11 cellular contexts compared by ENCODE assay signal in genomic region chr3:123385981-123386380, GRCh38.
DNase-seq lines count a peak whose midpoint lies in the region; ATAC-seq and TF ChIP-seq lines count a peak whose summit lies in the region.
"Had no signal": no experiment of that assay in that cellular context is flagged by ENCODE, and none has a peak within 500 bp of the region (broad histone marks: within the 10 kb centered on the region; RNA-seq: fewer than 3 reads in every experiment).

No MANE protein-coding gene starts in this region.

- H3K4me1 Mint-ChIP-seq in brain: peaks cover 63% of the 10 kb centered on the region
- H3K4me1 Mint-ChIP-seq: activated CD4-positive, alpha-beta T cell treated with anti-CD3 and anti-CD28 coated beads, Interleukin-2, amount 10 ng/mL, durations not matched to agents 24 days and 14 days; activated naive CD4-positive, alpha-beta T cell treated with anti-CD3 and anti-CD28 coated beads, Interleukin-2, amount 10 ng/mL, durations not matched to agents 7 days and 5 days had no signal

- no peak overlapping the region for H3K4me3 ChIP-seq in thyroid gland (replicated peaks in 1 of 3)

- no peak overlapping the region for H3K27ac ChIP-seq in thyroid gland

- no peak for TF ChIP-seq CTCF in brain (conservative IDR thresholded peaks at IDR 0.05)
- no peak for TF ChIP-seq CTCF in thyroid gland (IDR thresholded peaks at IDR 0.05)

- H3K27ac Mint-ChIP-seq in brain: peak overlapping the region; percentile 7 to 84 (median 38)
- H3K27ac Mint-ChIP-seq: activated CD4-positive, alpha-beta T cell treated with anti-CD3 and anti-CD28 coated beads, Interleukin-2, amount 10 ng/mL, durations not matched to agents 24 days and 14 days; activated naive CD4-positive, alpha-beta T cell treated with anti-CD3 and anti-CD28 coated beads, Interleukin-2, amount 10 ng/mL, durations not matched to agents 7 days and 5 days had no signal

- H3K36me3 Mint-ChIP-seq in brain: no peaks in the 10 kb centered on the region
- H3K36me3 Mint-ChIP-seq: activated naive CD4-positive, alpha-beta T cell treated with anti-CD3 and anti-CD28 coated beads, Interleukin-2, amount 10 ng/mL, durations not matched to agents 7 days and 5 days had no signal

- H3K27me3 Mint-ChIP-seq in brain: no peaks in the 10 kb centered on the region

- no peaks in the 10 kb centered on the region for H3K36me3 ChIP-seq in thyroid gland

- no peaks in the 10 kb centered on the region for H3K27me3 ChIP-seq in thyroid gland

- 60 to 77% methylated on average over 5 to 8 of the region's 8 CpGs for WGBS in thyroid gland, 2 donors

- intact Hi-C loops in thyroid gland (cut with DNase I): no loop called here

- DNase-seq in HT-29 (ENCODE audit: low spot score): peak; percentile 45
- DNase-seq in iris pigment epithelial cell (ENCODE audit: low read depth): peak; percentile 11
- peak; percentile 48 to 55 for DNase-seq in thyroid gland
- DNase-seq in SKM-1 treated with dmso at 0.1 percent for 144 hours (lab: John Stamatoyannopoulos, UW; ENCODE audit: unreplicated experiment): no peak
- no peak for DNase-seq in NCI-H1694 treated with DMSO at 0.1 percent for 48 hours (lab: John Stamatoyannopoulos, UW)
- no peak for DNase-seq in NK-92 treated with Interleukin-12 subunit alpha and Interleukin-12 subunit beta, amount 100 ng/mL, for 24 hours (lab: John Stamatoyannopoulos, UW)
- DNase-seq: activated CD4-positive, alpha-beta T cell treated with anti-CD3 and anti-CD28 coated beads, Interleukin-2, amount 10 ng/mL, durations not matched to agents 24 days and 14 days; activated naive CD4-positive, alpha-beta T cell treated with anti-CD3 and anti-CD28 coated beads, Interleukin-2, amount 10 ng/mL, durations not matched to agents 7 days and 5 days; SHP77 had no signal

- no peaks in the 10 kb centered on the region for H3K4me1 ChIP-seq in thyroid gland

- H3K9me3 ChIP-seq in thyroid gland: no peaks in the 10 kb centered on the region

- peak overlapping the region in 1 of 5 experiments; percentile 26 for H3K4me3 Mint-ChIP-seq in brain
- H3K4me3 Mint-ChIP-seq: activated CD4-positive, alpha-beta T cell treated with anti-CD3 and anti-CD28 coated beads, Interleukin-2, amount 10 ng/mL, durations not matched to agents 24 days and 14 days; activated naive CD4-positive, alpha-beta T cell treated with anti-CD3 and anti-CD28 coated beads, Interleukin-2, amount 10 ng/mL, durations not matched to agents 7 days and 5 days had no signal

- TF ChIP-seq POLR2A in thyroid gland (IDR thresholded peaks at IDR 0.05): no peak

- no peaks in the 10 kb centered on the region for H3K9me3 Mint-ChIP-seq in brain
- H3K9me3 Mint-ChIP-seq: activated CD4-positive, alpha-beta T cell treated with anti-CD3 and anti-CD28 coated beads, Interleukin-2, amount 10 ng/mL, durations not matched to agents 24 days and 14 days; activated naive CD4-positive, alpha-beta T cell treated with anti-CD3 and anti-CD28 coated beads, Interleukin-2, amount 10 ng/mL, durations not matched to agents 7 days and 5 days had no signal

- ATAC-seq in HG03378 (IDR thresholded peaks at IDR 0.05; ENCODE audit: unreplicated experiment): no peak

Comparison
In these comparisons a context has a peak if more than half of its experiments do, and no peak if none do; other contexts are left out.
1. DNase-seq: peak in HT-29 (single experiment), iris pigment epithelial cell (single experiment) and thyroid gland (2 of 2); none in SKM-1 treated with dmso at 0.1 percent for 144 hours (single experiment), NCI-H1694 treated with DMSO at 0.1 percent for 48 hours (single experiment) and NK-92 treated with Interleukin-12 subunit alpha and Interleukin-12 subunit beta, amount 100 ng/mL, for 24 hours (single experiment).